20 cellular contexts compared by ENCODE assay signal in genomic region chr1:101723415-101723814, GRCh38.
A peak's percentile ranks its signal among the peaks of the same experiment; 100 is the strongest.
DNase-seq lines count a peak whose midpoint lies in the region; ATAC-seq and TF ChIP-seq lines count a peak whose summit lies in the region.
"Had no signal": no experiment of that assay in that cellular context is flagged by ENCODE, and none has a peak within 500 bp of the region (broad histone marks: within the 10 kb centered on the region; RNA-seq: fewer than 3 reads in every experiment).

No MANE protein-coding gene starts in this region.

- peaks cover 17% of the 10 kb centered on the region; the same call in 1 of the 2 replicates for H3K4me1 ChIP-seq in OCI-LY3 (ENCODE audit: low read length)
- H3K4me1 ChIP-seq: Peyer's patch had no signal

- no peak for DNase-seq in NCI-H526 (lab: John Stamatoyannopoulos, UW)
- DNase-seq in activated CD4-positive, alpha-beta T cell treated with anti-CD3 and anti-CD28 coated beads for 4 hours: no peak
- DNase-seq in NCI-H2196 (lab: John Stamatoyannopoulos, UW; ENCODE audit: unreplicated experiment): no peak
- DNase-seq: AML-193; Calu3; CD4-positive, CD25-positive, alpha-beta regulatory T cell; DMS79; H7; MV-4-11; NCI-H1436; NCI-H2029 treated with DMSO at 0.1 percent for 48 hours; NCI-H524 treated with DMSO at 0.1 percent for 48 hours; Peyer's patch; SHP77; T-helper 17 cell had no signal

- H3K9ac ChIP-seq in OCI-LY3 (ENCODE audit: low read length): no peak overlapping the region

- ATAC-seq in GM19324 (IDR thresholded peaks at IDR 0.05; ENCODE audit: low FRiP score, unreplicated experiment) (peak; percentile 52), GM21526 (IDR thresholded peaks at IDR 0.05; ENCODE audit: low FRiP score, unreplicated experiment) (peak; percentile 61), HG03135 (IDR thresholded peaks at IDR 0.05; ENCODE audit: unreplicated experiment) (peak; percentile 55), HG03039 (IDR thresholded peaks at IDR 0.05; ENCODE audit: unreplicated experiment) (no peak)
- ATAC-seq: T-helper 17 cell had no signal

- no peaks in the 10 kb centered on the region for H3K9me3 ChIP-seq in OCI-LY3 (ENCODE audit: insufficient read depth, low read length)
- H3K9me3 ChIP-seq: Peyer's patch had no signal

- no peak overlapping the region for H3K27ac ChIP-seq in OCI-LY3 (ENCODE audit: low read length)
- H3K27ac ChIP-seq: Peyer's patch had no signal

- no peaks in the 10 kb centered on the region for H4K20me1 ChIP-seq in OCI-LY3 (ENCODE audit: insufficient read depth, low read length)

- no peaks in the 10 kb centered on the region for H3K36me3 ChIP-seq in OCI-LY3 (replicated peaks; ENCODE audit: low read depth, low read length)
- H3K36me3 ChIP-seq: Peyer's patch had no signal

- peak overlapping the region; percentile 43 for H3K4me2 ChIP-seq in OCI-LY3 (ENCODE audit: low read length)

- no peak overlapping the region for H2AFZ ChIP-seq in OCI-LY3 (ENCODE audit: low read depth, low read length)

- peak overlapping the region; percentile 23 for H3K4me3 ChIP-seq in OCI-LY3 (ENCODE audit: low read length)
- H3K4me3 ChIP-seq: Peyer's patch had no signal

- H3K79me2 ChIP-seq in OCI-LY3 (ENCODE audit: low read length): no peaks in the 10 kb centered on the region

- TF ChIP-seq CTCF in OCI-LY3 (IDR thresholded peaks at IDR 0.05; ENCODE audit: low read depth, low read length): no peak

- H3K27me3 ChIP-seq in OCI-LY3 (ENCODE audit: low read depth, low read length): no peaks in the 10 kb centered on the region
- H3K27me3 ChIP-seq: Peyer's patch had no signal
